ENCODE assay signal across 13 cellular contexts in genomic region chr12:6362383-6362782, GRCh38. TPM values are rescaled to one million over a fixed set of nuclear protein-coding genes. Genes with fewer than 3 reads are reported as not detected.
DNase-seq lines count a peak whose midpoint lies in the region; ATAC-seq and TF ChIP-seq lines count a peak whose summit lies in the region.
"Had no signal": no experiment of that assay in that cellular context is flagged by ENCODE, and none has a peak within 500 bp of the region (broad histone marks: within the 10 kb centered on the region; RNA-seq: fewer than 3 reads in every experiment).

No MANE protein-coding gene starts in this region.

- H3K36me3 Mint-ChIP-seq in CD4-positive, CD25-positive, alpha-beta regulatory T cell = no peaks in the 10 kb centered on the region
- H3K36me3 Mint-ChIP-seq in endodermal cell (ENCODE audit: low read depth) (peaks cover 40% of the 10 kb centered on the region), osteocyte (ENCODE audit: unreplicated experiment) (no peaks in the 10 kb centered on the region)

- DNase-seq in CD4-positive, CD25-positive, alpha-beta regulatory T cell = no peak
- no peak for DNase-seq in endodermal cell
- DNase-seq in osteocyte (ENCODE audit: extremely low spot score, unreplicated experiment) = no peak
- no peak for DNase-seq in islet precursor cell
- no peak for DNase-seq in NCI-H510A (lab: John Stamatoyannopoulos, UW)
- DNase-seq: activated B cell treated with CpG ODN at 0.5 μM for 24 hours; DMS 273 treated with DMSO at 0.1 percent for 48 hours; effector CD4-positive, alpha-beta T cell; NCI-H510A treated with DMSO at 0.1 percent for 48 hours had no signal

- ATAC-seq in CD4-positive, CD25-positive, alpha-beta regulatory T cell (ENCODE audit: low read depth in 2 of 2) = no peak
- no peak for ATAC-seq in HG03460 (IDR thresholded peaks at IDR 0.05; ENCODE audit: unreplicated experiment)

- POLR2A ChIA-PET in HEK293 (lab: Yijun Ruan, JAX) = interaction anchor here (1.1 to 1.9 kb wide), 6 partner anchors 9 to 26 kb away, joined by 3 to 15 read pairs (median 6); partner anchors contain the start of genes SCNN1A and TNFRSF1A

- H3K36me3 ChIP-seq in CD4-positive, CD25-positive, alpha-beta regulatory T cell (ENCODE audit: control insufficient read depth, insufficient read depth, low read length) = no peaks in the 10 kb centered on the region
- H3K36me3 ChIP-seq in HEK293 (ENCODE audit: control insufficient read depth in 2 of 2, insufficient read depth in 1 of 2, low read length in 2 of 2) (no peaks in the 10 kb centered on the region), endodermal cell (ENCODE audit: control insufficient read depth, insufficient read depth, low read length) (no peaks in the 10 kb centered on the region)
- H3K36me3 ChIP-seq: heart right ventricle had no signal

- H3K4me1 ChIP-seq in CD4-positive, CD25-positive, alpha-beta regulatory T cell (ENCODE audit: control insufficient read depth, insufficient read depth, low read length, poor library complexity, severe bottlenecking) = peaks cover 15% of the 10 kb centered on the region
- H3K4me1 ChIP-seq in HEK293 (ENCODE audit: control insufficient read depth, insufficient read depth, low read length) = peaks cover 4% of the 10 kb centered on the region
- H3K4me1 ChIP-seq in endodermal cell (ENCODE audit: control insufficient read depth, insufficient read depth, low read length) = no peaks in the 10 kb centered on the region

- WGBS in endodermal cell (ENCODE audit: insufficient coverage in 1 of 2, insufficient read length in 1 of 2), 2 experiments = 78 to 80% methylated on average over 3 of the region's 3 CpGs

- peak overlapping the region; percentile 70 to 93 (median 81) for H3K27ac Mint-ChIP-seq in CD4-positive, CD25-positive, alpha-beta regulatory T cell
- peak overlapping the region; percentile 14 for H3K27ac Mint-ChIP-seq in endodermal cell
- peak overlapping the region; percentile 90 for H3K27ac Mint-ChIP-seq in osteocyte (ENCODE audit: unreplicated experiment)
- H3K27ac Mint-ChIP-seq: activated B cell treated with CpG ODN at 0.5 μM for 24 hours had no signal

- TF ChIP-seq CTCF in HEK293 (tag by site-specific recombination; IDR thresholded peaks at IDR 0.05) (no peak), endodermal cell (conservative IDR thresholded peaks at IDR 0.05) (no peak), osteocyte (IDR thresholded peaks at IDR 0.05) (no peak)

- H3K9ac ChIP-seq in endodermal cell (ENCODE audit: extremely low read depth, low read length, poor library complexity, severe bottlenecking) = no peak overlapping the region

- H3K9me3 ChIP-seq in CD4-positive, CD25-positive, alpha-beta regulatory T cell (ENCODE audit: control insufficient read depth in 2 of 2, low read length in 2 of 2) = no peaks in the 10 kb centered on the region
- H3K9me3 ChIP-seq in HEK293 (ENCODE audit: control insufficient read depth, insufficient read depth, low read depth, low read length) (no peaks in the 10 kb centered on the region), endodermal cell (ENCODE audit: control insufficient read depth, low read length) (no peaks in the 10 kb centered on the region)
- H3K9me3 ChIP-seq: heart right ventricle had no signal

- no peak overlapping the region for H3K4me3 ChIP-seq in CD4-positive, CD25-positive, alpha-beta regulatory T cell (ENCODE audit: low read depth, low read length)
- no peak overlapping the region for H3K4me3 ChIP-seq in HEK293 (ENCODE audit: low read depth, low read length)
- H3K4me3 ChIP-seq in endodermal cell (ENCODE audit: low read length) = no peak overlapping the region

- no peak overlapping the region for H3K27ac ChIP-seq in CD4-positive, CD25-positive, alpha-beta regulatory T cell (ENCODE audit: insufficient read depth, low read length, poor library complexity, severe bottlenecking)
- H3K27ac ChIP-seq in HEK293 (ENCODE audit: extremely low read depth, low read depth, low read length) = no peak overlapping the region
- H3K27ac ChIP-seq in endodermal cell (ENCODE audit: low read depth, low read length) = no peak overlapping the region

- H3K27me3 Mint-ChIP-seq in CD4-positive, CD25-positive, alpha-beta regulatory T cell = peaks cover 8% of the 10 kb centered on the region
- H3K27me3 Mint-ChIP-seq in endodermal cell (ENCODE audit: insufficient read depth) (no peaks in the 10 kb centered on the region), osteocyte (ENCODE audit: unreplicated experiment) (no peaks in the 10 kb centered on the region)

- H3K4me1 Mint-ChIP-seq in CD4-positive, CD25-positive, alpha-beta regulatory T cell = peaks cover 12 to 38% (median 14%) of the 10 kb centered on the region in 4 donors
- peaks cover 13% of the 10 kb centered on the region for H3K4me1 Mint-ChIP-seq in endodermal cell
- H3K4me1 Mint-ChIP-seq in osteocyte (ENCODE audit: unreplicated experiment) = peaks cover 41% of the 10 kb centered on the region

- CTCF ChIA-PET in HEK293 (lab: Yijun Ruan, JAX) = interaction anchor here (0.7 to 1.2 kb wide), 3 partner anchors 25 to 84 kb away, joined by 3 to 5 read pairs (median 4); no protein-coding TSS in a partner anchor

- H3K9me3 Mint-ChIP-seq in CD4-positive, CD25-positive, alpha-beta regulatory T cell = peaks cover 0 to 2% (median 0%) of the 10 kb centered on the region in 7 donors
- H3K9me3 Mint-ChIP-seq in endodermal cell (no peaks in the 10 kb centered on the region), osteocyte (ENCODE audit: unreplicated experiment) (no peaks in the 10 kb centered on the region)

- no peaks in the 10 kb centered on the region for H3K27me3 ChIP-seq in CD4-positive, CD25-positive, alpha-beta regulatory T cell (ENCODE audit: control insufficient read depth, insufficient read depth, low read length)
- no peaks in the 10 kb centered on the region for H3K27me3 ChIP-seq in endodermal cell (ENCODE audit: control insufficient read depth, insufficient read depth, low read length, poor library complexity, severe bottlenecking)
- H3K27me3 ChIP-seq: heart right ventricle had no signal

- H3K4me3 Mint-ChIP-seq in CD4-positive, CD25-positive, alpha-beta regulatory T cell = peak overlapping the region in 3 of 4 donors; percentile 57 to 86 (median 68)
- H3K4me3 Mint-ChIP-seq in endodermal cell = no peak overlapping the region
- no peak overlapping the region for H3K4me3 Mint-ChIP-seq in osteocyte (ENCODE audit: unreplicated experiment)
- H3K4me3 Mint-ChIP-seq: activated B cell treated with CpG ODN at 0.5 μM for 24 hours had no signal

TF ChIP-seq in HEK293, 187 proteins besides CTCF, POLR2A, EP300 and RAD21:
- 0 out of 2 replicates have a peak, but pooled peaks have one; percentile 34 for TF ChIP-seq PRDM1 (tag by site-specific recombination; IDR thresholded peaks at IDR 0.05)
- no peak for TF ChIP-seq FEZF1 (tag by site-specific recombination; IDR thresholded peaks at IDR 0.05)
- no peak for TF ChIP-seq ZIC2 (tag by site-specific recombination; IDR thresholded peaks at IDR 0.05)
- TF ChIP-seq ZNF10 (tag by site-specific recombination; IDR thresholded peaks at IDR 0.05) = no peak
- TF ChIP-seq ZNF391 (tag by site-specific recombination; IDR thresholded peaks at IDR 0.05; ENCODE audit: borderline replicate concordance, low read depth) = no peak

RNA-seq across cellular contexts. Expression of gene SCNN1A, which starts 13.0 kb away (rescaled TPM):
- 0.86 TPM for total RNA-seq in CD4-positive, CD25-positive, alpha-beta regulatory T cell
- polyA plus RNA-seq in CD4-positive, CD25-positive, alpha-beta regulatory T cell = under 1 TPM; 0.09 to 0.60 (median 0.22) TPM
- total RNA-seq in endodermal cell (10 to 100 TPM; 32.1 to 87.7 TPM), osteocyte (2.5 and 3.2 TPM in 2 replicates)
- polyA plus RNA-seq in endodermal cell (2013, experiment 1 of 2) = 9.0 TPM
- polyA plus RNA-seq in endodermal cell (2013, experiment 2 of 2) = 4.3 TPM
- total RNA-seq: activated B cell treated with CpG ODN at 0.5 μM for 24 hours had no signal

RNA-seq across cellular contexts. Expression of gene TNFRSF1A, which starts 20.5 kb away (rescaled TPM):
- total RNA-seq in CD4-positive, CD25-positive, alpha-beta regulatory T cell = 38.5 TPM
- 10 to 100 TPM; 25.6 to 39.5 (median 31.0) TPM for polyA plus RNA-seq in CD4-positive, CD25-positive, alpha-beta regulatory T cell
- total RNA-seq in endodermal cell (10 to 100 TPM; 43.2 to 86.2 TPM), osteocyte (170 and 188 TPM in 2 replicates)
- 39.7 TPM for polyA plus RNA-seq in endodermal cell (2013, experiment 1 of 2)
- polyA plus RNA-seq in endodermal cell (2013, experiment 2 of 2) = 37.7 TPM
- total RNA-seq: activated B cell treated with CpG ODN at 0.5 μM for 24 hours had no signal

RNA-seq across cellular contexts. Expression of gene LTBR, which starts 21.6 kb away (rescaled TPM):
- not detected for total RNA-seq in CD4-positive, CD25-positive, alpha-beta regulatory T cell
- polyA plus RNA-seq in CD4-positive, CD25-positive, alpha-beta regulatory T cell = under 1 TPM in 1 of 4 donors, not detected in 3; 0.35 TPM
- total RNA-seq in endodermal cell (1 to 10 TPM; 8.4 to 9.1 TPM), osteocyte (16.4 and 17.0 TPM in 2 replicates)
- polyA plus RNA-seq in endodermal cell (2013, experiment 1 of 2) = 1.5 TPM
- 1.9 TPM for polyA plus RNA-seq in endodermal cell (2013, experiment 2 of 2)

RNA-seq across cellular contexts. Expression of gene PLEKHG6, which starts 51.9 kb away (rescaled TPM):
- not detected for total RNA-seq in CD4-positive, CD25-positive, alpha-beta regulatory T cell
- polyA plus RNA-seq in CD4-positive, CD25-positive, alpha-beta regulatory T cell = under 1 TPM in 3 of 4 donors, not detected in 1; 0.31 to 0.62 (median 0.37) TPM
- total RNA-seq in endodermal cell = 10 to 100 TPM; 24.8 to 37.2 TPM
- 7.1 TPM for polyA plus RNA-seq in endodermal cell (2013, experiment 1 of 2)
- 4.6 TPM for polyA plus RNA-seq in endodermal cell (2013, experiment 2 of 2)
- 0.21 and 0.55 TPM in 2 replicates for total RNA-seq in osteocyte
- total RNA-seq: activated B cell treated with CpG ODN at 0.5 μM for 24 hours, lung microvascular endothelial cell had no signal

Comparison
In these comparisons a context has a peak if more than half of its experiments do, and no peak if none do; other contexts are left out.
1. H3K27ac Mint-ChIP-seq: peak in every context shown above with its lines; median percentile 90 in osteocyte; 81 in CD4-positive, CD25-positive, alpha-beta regulatory T cell; 14 in endodermal cell.
2. H3K4me3 Mint-ChIP-seq: peak in CD4-positive, CD25-positive, alpha-beta regulatory T cell (3 of 4); none in endodermal cell (single experiment) and osteocyte (single experiment).